Comparison of ENCODE assay signal across 8 cellular contexts in genomic region chr4:113146876-113147358, GRCh38.
A peak's percentile ranks its signal among the peaks of the same experiment; 100 is the strongest.
DNase-seq lines count a peak whose midpoint lies in the region; ATAC-seq and TF ChIP-seq lines count a peak whose summit lies in the region.

No MANE protein-coding gene starts in this region.

- H3K9me3 Mint-ChIP-seq in Caco-2 (ENCODE audit: unreplicated experiment) = peaks cover 10% of the 10 kb centered on the region

- H3K27ac ChIP-seq in KMS-11 = peak overlapping the region; percentile 69

- intact Hi-C loops in Caco-2 (cut with micrococcal nuclease; ENCODE audit: unreplicated experiment) = loop anchor here (1.0 to 2.0 kb wide), 4 partner anchors 23 to 76 kb away; no protein-coding TSS in a partner anchor

- peaks cover 6% of the 10 kb centered on the region for H3K36me3 Mint-ChIP-seq in Caco-2 (ENCODE audit: insufficient read depth, unreplicated experiment)

- no TSS peak for BruUV-seq in Caco-2 (replicated peaks; lab: Mats Ljungman, UMichigan)

- H3K27me3 ChIP-seq in Caco-2 (replicated peaks; ENCODE audit: control insufficient read depth, insufficient read depth, low read length) (no peaks in the 10 kb centered on the region), KMS-11 (ENCODE audit: insufficient read depth, low read depth) (no peaks in the 10 kb centered on the region)

- peak; percentile 33 to 42 for DNase-seq in Caco-2
- DNase-seq in fibroblast of gingiva (ENCODE audit: low read depth) = peak; percentile 7
- DNase-seq in renal cortical epithelial cell (ENCODE audit: low read depth) = peak; percentile 66
- no peak for DNase-seq in C1 segment of cervical spinal cord (lab: John Stamatoyannopoulos, UW)
- DNase-seq in HuH-7 (ENCODE audit: low spot score) = no peak
- no peak for DNase-seq in foreskin melanocyte

- no peaks in the 10 kb centered on the region for H4K20me1 ChIP-seq in KMS-11 (ENCODE audit: insufficient read depth)

- POLR2A ChIA-PET in Caco-2 (lab: Charles Lee) = no interaction called here

- no peak for TF ChIP-seq CTCF in Caco-2 (IDR thresholded peaks at IDR 0.05; ENCODE audit: insufficient read depth in 1 of 2, low read depth in 1 of 2, low read length in 1 of 2, severe bottlenecking in 1 of 2, unreplicated experiment in 1 of 2)
- no peak for TF ChIP-seq CTCF in KMS-11 (conservative IDR thresholded peaks at IDR 0.05; ENCODE audit: low read depth, low read length)

- H3K4me1 Mint-ChIP-seq in Caco-2 (ENCODE audit: low read depth, unreplicated experiment) = peaks cover 29% of the 10 kb centered on the region

- H3K4me3 ChIP-seq in Caco-2 (ENCODE audit: low read depth, low read length) (peak overlapping the region; percentile 32), KMS-11 (IDR thresholded peaks at IDR 0.05; ENCODE audit: insufficient read depth, low read depth, low read length) (no peak overlapping the region)

- ATAC-seq in GM21526 (IDR thresholded peaks at IDR 0.05; ENCODE audit: low FRiP score, unreplicated experiment) = peak; percentile 78

- no peaks in the 10 kb centered on the region for H3K9me3 ChIP-seq in Caco-2

- H3K4me3 Mint-ChIP-seq in Caco-2 (ENCODE audit: unreplicated experiment) = peak overlapping the region; percentile 83

- peak overlapping the region; percentile 80 for H3K9ac ChIP-seq in KMS-11

- H3K36me3 ChIP-seq in Caco-2 (ENCODE audit: control insufficient read depth, insufficient read depth, low read length) = no peaks in the 10 kb centered on the region
- H3K36me3 ChIP-seq in KMS-11 (ENCODE audit: insufficient read depth) = no peaks in the 10 kb centered on the region

- peak overlapping the region; percentile 61 for H2AFZ ChIP-seq in KMS-11 (ENCODE audit: low read depth)

- CTCF ChIA-PET in Caco-2 (lab: Charles Lee) = no interaction called here

- H3K4me2 ChIP-seq in KMS-11 = peak overlapping the region; percentile 75

- no peaks in the 10 kb centered on the region for H3K27me3 Mint-ChIP-seq in Caco-2 (ENCODE audit: insufficient read depth, unreplicated experiment)

- H3K4me1 ChIP-seq in Caco-2 = peaks cover 58% of the 10 kb centered on the region
- H3K4me1 ChIP-seq in KMS-11 (ENCODE audit: low read depth, poor library complexity, severe bottlenecking) = peaks cover 34% of the 10 kb centered on the region

- H3K79me2 ChIP-seq in KMS-11 (ENCODE audit: insufficient read depth, low read depth) = no peaks in the 10 kb centered on the region

- peak overlapping the region; percentile 93 for H3K27ac Mint-ChIP-seq in Caco-2 (ENCODE audit: unreplicated experiment)

Comparison
In these comparisons a context has a peak if more than half of its experiments do, and no peak if none do; other contexts are left out.
1. DNase-seq: peak in Caco-2 (2 of 2), fibroblast of gingiva (single experiment) and renal cortical epithelial cell (single experiment); none in C1 segment of cervical spinal cord (0 of 14), HuH-7 (single experiment) and foreskin melanocyte (single experiment).